ENCODE assay signal across 27 cellular contexts in the genomic region with DNA sequence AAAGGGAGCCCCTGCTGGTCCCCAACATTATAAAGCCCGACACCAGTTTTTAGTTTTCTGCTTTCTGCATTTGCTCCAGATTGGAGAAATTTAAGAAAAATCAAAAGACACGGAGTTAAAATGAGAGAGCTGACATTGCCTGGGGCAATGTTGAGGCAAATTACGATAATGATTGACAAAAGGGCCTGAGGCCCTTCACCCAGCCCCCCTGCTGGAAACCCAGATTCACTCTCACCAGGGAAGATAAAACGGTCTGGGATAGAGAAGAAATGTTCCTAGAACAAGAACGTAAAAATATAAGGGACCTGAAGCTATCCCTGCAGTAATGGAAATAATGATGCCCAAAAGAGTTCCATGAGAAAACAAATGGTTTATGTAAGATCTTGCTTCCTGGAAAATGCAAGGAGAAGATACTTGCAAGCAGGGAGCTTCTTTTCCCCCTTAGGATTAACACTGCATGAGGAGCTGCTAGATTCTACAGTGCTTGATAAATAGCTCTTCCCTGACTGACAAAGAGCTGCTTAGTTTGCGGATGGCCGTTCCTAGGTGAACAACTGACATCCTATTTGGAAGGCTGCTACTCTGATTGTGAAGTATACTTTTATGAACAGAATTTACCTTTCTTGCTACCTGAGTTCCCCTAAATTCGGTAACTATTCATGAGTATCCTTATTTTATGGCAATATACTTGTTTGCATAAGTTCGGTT. TPM values are rescaled to one million over a fixed set of nuclear protein-coding genes. Genes with fewer than 3 reads are reported as not detected.
"Had no signal": no experiment of that assay in that cellular context is flagged by ENCODE, and none has a peak within 500 bp of the region (broad histone marks: within the 10 kb centered on the region; RNA-seq: fewer than 3 reads in every experiment).

No MANE protein-coding gene starts in this region.

- H3K27me3 Mint-ChIP-seq: stimulated activated naive CD8-positive, alpha-beta T cell treated with anti-CD3 and anti-CD28 coated beads, Interleukin-15, Interleukin-2, amounts not matched to agents 100 ng/mL and 50 ng/mL, for 24 hours had no signal

- FAIRE-seq: colon, pancreas, small intestine had no signal

- ATAC-seq: activated T-cell treated with anti-CD3 and anti-CD28 coated beads, Interleukin-2, amount 50 U/mL, for 72 hours; body of pancreas; gastrocnemius medialis; naive thymus-derived CD4-positive, alpha-beta T cell; pancreas; stimulated activated effector memory CD8-positive, alpha-beta T cell treated with anti-CD3 and anti-CD28 coated beads, Interleukin-12 subunit alpha, Interleukin-12 subunit beta, amount 100 ng/mL, for 72 hours had no signal

- H3K27ac Mint-ChIP-seq: activated naive CD8-positive, alpha-beta T cell treated with anti-CD3 and anti-CD28 coated beads for 36 hours; activated T-cell treated with anti-CD3 and anti-CD28 coated beads, Interleukin-2, amount 50 U/mL, for 72 hours; naive thymus-derived CD4-positive, alpha-beta T cell; stimulated activated effector memory CD8-positive, alpha-beta T cell treated with anti-CD3 and anti-CD28 coated beads, Interleukin-12 subunit alpha, Interleukin-12 subunit beta, amount 100 ng/mL, for 72 hours; stimulated activated naive CD8-positive, alpha-beta T cell treated with anti-CD3 and anti-CD28 coated beads, Interleukin-15, Interleukin-2, amounts not matched to agents 100 ng/mL and 50 ng/mL, for 24 hours had no signal

- H3K4me3 ChIP-seq: adrenal gland, body of pancreas, gastrocnemius medialis, pancreas, prostate gland, sigmoid colon, upper lobe of left lung, vagina had no signal

- H3K36me3 Mint-ChIP-seq: activated naive CD8-positive, alpha-beta T cell treated with anti-CD3 and anti-CD28 coated beads for 36 hours; naive thymus-derived CD4-positive, alpha-beta T cell; stimulated activated effector memory CD8-positive, alpha-beta T cell treated with anti-CD3 and anti-CD28 coated beads, Interleukin-12 subunit alpha, Interleukin-12 subunit beta, amount 100 ng/mL, for 72 hours had no signal

- H3K36me3 ChIP-seq: adrenal gland, gastrocnemius medialis, pancreas, prostate gland, sigmoid colon, upper lobe of left lung, vagina had no signal

- H3K27me3 ChIP-seq: adrenal gland, body of pancreas, gastrocnemius medialis, pancreas, sigmoid colon, upper lobe of left lung, vagina had no signal

- H3K4me1 Mint-ChIP-seq: naive thymus-derived CD4-positive, alpha-beta T cell; stimulated activated effector memory CD8-positive, alpha-beta T cell treated with anti-CD3 and anti-CD28 coated beads, Interleukin-12 subunit alpha, Interleukin-12 subunit beta, amount 100 ng/mL, for 72 hours had no signal

- DNase-seq: activated CD4-positive, alpha-beta T cell treated with anti-CD3 and anti-CD28 coated beads for 4 hours; activated CD4-positive, alpha-beta T cell treated with anti-CD3 and anti-CD28 coated beads, Interleukin-2, amount 50 U/mL, for 4 hours; activated naive CD4-positive, alpha-beta T cell; activated naive CD8-positive, alpha-beta T cell treated with anti-CD3 and anti-CD28 coated beads for 36 hours; activated T-cell treated with anti-CD3 and anti-CD28 coated beads for 4 hours; activated T-cell treated with anti-CD3 and anti-CD28 coated beads, Interleukin-2, amount 50 U/mL, for 72 hours; adrenal gland; aorta; body of pancreas; dermis blood vessel endothelial cell; effector CD8-positive, alpha-beta T cell; erythroblast; gastrocnemius medialis; glutamatergic neuron; midbrain; naive thymus-derived CD4-positive, alpha-beta T cell; nucleus accumbens; pancreas; sigmoid colon; small intestine; stimulated activated CD4-positive, alpha-beta T cell treated with anti-CD3 and anti-CD28 coated beads, Interleukin-4, amount 100 ng/mL, for 24 hours; upper lobe of left lung had no signal

- H3K9me3 ChIP-seq: adrenal gland, body of pancreas, gastrocnemius medialis, pancreas, prostate gland, sigmoid colon, upper lobe of left lung, vagina had no signal

- H3K4me1 ChIP-seq: adrenal gland, body of pancreas, gastrocnemius medialis, pancreas, prostate gland, sigmoid colon, upper lobe of left lung, vagina had no signal

- H3K27ac ChIP-seq: adrenal gland, body of pancreas, gastrocnemius medialis, pancreas, prostate gland, sigmoid colon, upper lobe of left lung, vagina had no signal

- H3K9me3 Mint-ChIP-seq: activated naive CD8-positive, alpha-beta T cell treated with anti-CD3 and anti-CD28 coated beads for 36 hours; activated T-cell treated with anti-CD3 and anti-CD28 coated beads, Interleukin-2, amount 50 U/mL, for 72 hours; naive thymus-derived CD4-positive, alpha-beta T cell; stimulated activated effector memory CD8-positive, alpha-beta T cell treated with anti-CD3 and anti-CD28 coated beads, Interleukin-12 subunit alpha, Interleukin-12 subunit beta, amount 100 ng/mL, for 72 hours; stimulated activated naive CD8-positive, alpha-beta T cell treated with anti-CD3 and anti-CD28 coated beads, Interleukin-15, Interleukin-2, amounts not matched to agents 100 ng/mL and 50 ng/mL, for 24 hours had no signal

- H3K4me3 Mint-ChIP-seq: activated naive CD8-positive, alpha-beta T cell treated with anti-CD3 and anti-CD28 coated beads for 36 hours; activated T-cell treated with anti-CD3 and anti-CD28 coated beads, Interleukin-2, amount 50 U/mL, for 72 hours; naive thymus-derived CD4-positive, alpha-beta T cell; stimulated activated effector memory CD8-positive, alpha-beta T cell treated with anti-CD3 and anti-CD28 coated beads, Interleukin-12 subunit alpha, Interleukin-12 subunit beta, amount 100 ng/mL, for 72 hours; stimulated activated naive CD8-positive, alpha-beta T cell treated with anti-CD3 and anti-CD28 coated beads, Interleukin-15, Interleukin-2, amounts not matched to agents 100 ng/mL and 50 ng/mL, for 24 hours had no signal

RNA-seq across cellular contexts. Expression of a gene that starts 40.6 kb away (rescaled TPM):
- polyA plus RNA-seq: naive thymus-derived CD4-positive, alpha-beta T cell had no signal
